In the genomic region with DNA sequence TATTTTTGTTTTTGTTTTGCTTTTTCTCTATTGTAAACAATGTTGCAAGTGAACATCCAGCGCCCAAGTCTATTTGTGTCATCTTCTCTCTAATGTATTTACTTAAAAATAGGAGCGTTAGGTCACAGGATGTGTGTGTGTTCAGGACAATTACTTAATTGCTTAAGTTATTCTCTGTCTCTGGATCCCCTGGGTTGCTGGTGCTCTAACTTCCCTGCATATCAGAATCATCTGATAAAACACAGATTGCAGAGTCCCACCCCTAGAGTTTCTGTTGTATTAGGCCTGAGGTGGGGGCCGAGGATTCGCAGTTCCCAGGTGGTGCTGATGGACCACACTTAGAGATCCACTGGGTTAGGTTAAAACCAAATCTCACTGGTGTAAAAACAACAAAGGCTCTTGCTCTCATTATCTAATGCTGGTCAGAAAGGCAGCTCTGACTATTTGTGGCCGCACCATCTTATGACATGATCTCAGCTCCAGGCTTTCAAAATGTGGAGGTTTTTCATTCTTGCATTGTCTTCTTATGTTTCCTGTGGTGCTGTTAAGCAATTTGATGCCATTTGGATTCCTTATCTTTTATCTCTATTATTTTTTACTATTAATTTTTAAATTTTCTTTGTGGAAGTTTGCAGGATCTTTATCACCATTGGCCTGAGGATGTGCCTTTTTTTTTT, we compare ENCODE assay signal across 22 cellular contexts.
"Had no signal": no experiment of that assay in that cellular context is flagged by ENCODE, and none has a peak within 500 bp of the region (broad histone marks: within the 10 kb centered on the region; RNA-seq: fewer than 3 reads in every experiment).

No MANE protein-coding gene starts in this region.

- H3K4me3 ChIP-seq: cardiac muscle cell, MG63, SJCRH30 had no signal

- H3K36me3 ChIP-seq: brain microvascular endothelial cell, cardiac muscle cell, MG63 had no signal

- H3K4me1 ChIP-seq: SJCRH30 had no signal

- H3K27me3 ChIP-seq: brain microvascular endothelial cell, cardiac muscle cell, MG63, SJCRH30 had no signal

- H3K27ac ChIP-seq: brain microvascular endothelial cell, cardiac muscle cell, RWPE1, SJCRH30 had no signal

- H3K9me3 ChIP-seq: MG63, SJCRH30 had no signal

- DNase-seq: activated B cell treated with CpG ODN at 0.5 μM for 24 hours; activated CD4-positive, alpha-beta T cell treated with anti-CD3 and anti-CD28 coated beads for 1 hour; activated CD4-positive, alpha-beta T cell treated with anti-CD3 and anti-CD28 coated beads, Interleukin-2, amount 50 U/mL, for 48 hours; activated effector memory CD4-positive, alpha-beta T cell treated with Interleukin-2 at 50 U/mL for 16 hours; activated naive CD4-positive, alpha-beta T cell treated with Interleukin-2 at 50 U/mL for 16 hours; brain microvascular endothelial cell; MG63; MV-4-11; NCI-H1092 treated with DMSO at 0.1 percent for 48 hours; NCI-H1417 treated with DMSO at 0.1 percent for 48 hours; NCI-H187; NCI-H2081; NCI-H446; NCI-H524 treated with DMSO at 0.1 percent for 48 hours; NCI-H774; Right ventricle myocardium superior; SJCRH30; T-cell; T-helper 2 cell; T1000 had no signal
